13 cellular contexts compared by ENCODE assay signal in genomic region chr9:94971378-94972131, GRCh38.
DNase-seq lines count a peak whose midpoint lies in the region; ATAC-seq, FAIRE-seq and TF ChIP-seq lines count a peak whose summit lies in the region.
"Had no signal": no experiment of that assay in that cellular context is flagged by ENCODE, and none has a peak within 500 bp of the region (broad histone marks: within the 10 kb centered on the region; RNA-seq: fewer than 3 reads in every experiment).

No MANE protein-coding gene starts in this region.

- H3K27ac ChIP-seq in kidney (ENCODE audit: low read depth in 2 of 2, low read length in 2 of 2) (peak overlapping the region; percentile 43 to 48), thyroid gland (peak overlapping the region; percentile 77 to 83 (median 79)), A673 (ENCODE audit: low read depth, low read length, poor library complexity, severe bottlenecking) (no peak overlapping the region)

- intact Hi-C loops in Right ventricle myocardium superior (cut with DNase I) (no loop called here), left cardiac atrium (cut with DNase I) (loop anchor here in 1 of 2 donors (2.0 kb wide), 1 partner anchor 21 kb away; no protein-coding TSS in a partner anchor), kidney (cut with DNase I) (no loop called here), thyroid gland (cut with DNase I) (no loop called here), A673 (cut with micrococcal nuclease; ENCODE audit: unreplicated experiment) (no loop called here)

- H3K4me1 ChIP-seq in kidney (ENCODE audit: control insufficient read depth in 1 of 2, insufficient read depth in 1 of 2, low read depth in 1 of 2, low read length in 2 of 2) (peaks cover 27 to 40% of the 10 kb centered on the region in 2 donors), thyroid gland (peaks cover 25 to 47% of the 10 kb centered on the region in 2 donors), A673 (ENCODE audit: insufficient read depth, low read length, poor library complexity, severe bottlenecking) (peaks cover 24% of the 10 kb centered on the region)

- no peak for TF ChIP-seq POLR2A in thyroid gland (IDR thresholded peaks at IDR 0.05)

- no peak overlapping the region for H3K9ac ChIP-seq in kidney (ENCODE audit: low read length in 2 of 2)

- no peak overlapping the region for H3K4me3 ChIP-seq in kidney (ENCODE audit: low read length in 2 of 2)
- no peak overlapping the region for H3K4me3 ChIP-seq in thyroid gland (replicated peaks in 1 of 3)
- H3K4me3 ChIP-seq in A673 (ENCODE audit: low read depth, low read length, poor library complexity, severe bottlenecking) = no peak overlapping the region

- BruUV-seq in A673 (replicated peaks; lab: Mats Ljungman, UMichigan) = no TSS peak

- no peaks in the 10 kb centered on the region for H3K36me3 ChIP-seq in kidney (ENCODE audit: control insufficient read depth in 1 of 2, insufficient read depth in 2 of 2, low read length in 2 of 2)
- H3K36me3 ChIP-seq in thyroid gland = no peaks in the 10 kb centered on the region
- H3K36me3 ChIP-seq in A673 (ENCODE audit: insufficient read depth, low read length, poor library complexity, severe bottlenecking) = no peaks in the 10 kb centered on the region

- 52 to 70% methylated on average over 13 of the region's 13 CpGs for WGBS in thyroid gland, 2 donors

- CTCF ChIA-PET in A673 (lab: Charles Lee) = no interaction called here

- POLR2A ChIA-PET in A673 (lab: Charles Lee; ENCODE audit: low non-redundant PET) = no interaction called here

- H3K9me3 ChIP-seq in kidney (ENCODE audit: control insufficient read depth in 1 of 2, low read length in 2 of 2) (no peaks in the 10 kb centered on the region), thyroid gland (no peaks in the 10 kb centered on the region), A673 (ENCODE audit: low read depth, low read length, poor library complexity, severe bottlenecking) (no peaks in the 10 kb centered on the region)

- DNase-seq in Right ventricle myocardium superior (no peak), left cardiac atrium (no peak), kidney (no peak), thyroid gland (peak; percentile 76 to 79), A673 (ENCODE audit: low spot score) (no peak), GM19239 (ENCODE audit: insufficient read length, low spot score) (no peak)
- DNase-seq in activated CD4-positive, alpha-beta T cell treated with anti-CD3 and anti-CD28 coated beads for 4 hours = no peak
- DNase-seq: activated CD4-positive, alpha-beta T cell treated with anti-CD3 and anti-CD28 coated beads for 1 hour; Calu3; H7; OCI-M1 had no signal

- FAIRE-seq in kidney (lab: Jason Lieb, UNC) = no peak
- FAIRE-seq in GM19239 (lab: Jason Lieb, UNC) = no peak

- no peak for TF ChIP-seq CTCF in kidney (IDR thresholded peaks at IDR 0.05; ENCODE audit: borderline replicate concordance, extremely low read depth, insufficient read depth)
- peak in 1 of 6 experiments; percentile 4 for TF ChIP-seq CTCF in thyroid gland (IDR thresholded peaks at IDR 0.05)
- no peak for TF ChIP-seq CTCF in A673 (conservative IDR thresholded peaks at IDR 0.05; ENCODE audit: low read depth, low read length)

- peak; percentile 26 for ATAC-seq in Right ventricle myocardium superior (ENCODE audit: poor library complexity)
- no peak for ATAC-seq in left cardiac atrium
- no peak for ATAC-seq in SK-N-SH treated with all-trans-retinoic acid at 6 μM for 48 hours
- ATAC-seq: esophagus mucosa had no signal

- H3K27me3 ChIP-seq in thyroid gland (no peaks in the 10 kb centered on the region), A673 (replicated peaks; ENCODE audit: insufficient read depth, low read depth, low read length, poor library complexity) (no peaks in the 10 kb centered on the region)

TF ChIP-seq in SK-N-SH treated with all-trans-retinoic acid at 6 μM for 48 hours, 23 proteins besides CTCF, POLR2A, EP300 and RAD21:
- TF ChIP-seq ZFP3 (CRISPR knock-in tag; IDR thresholded peaks at IDR 0.05) (no peak), CSRNP3 (CRISPR knock-in tag; IDR thresholded peaks at IDR 0.05) (no peak), ZNF565 (CRISPR knock-in tag; conservative IDR thresholded peaks at IDR 0.05; ENCODE audit: low read depth) (no peak), RARB (CRISPR knock-in tag; IDR thresholded peaks at IDR 0.05) (no peak), TCF4 (CRISPR knock-in tag; IDR thresholded peaks at IDR 0.05; ENCODE audit: borderline replicate concordance) (peak; percentile 57; the same call in 1 of the 2 replicates), OSR1 (CRISPR knock-in tag; IDR thresholded peaks at IDR 0.05) (no peak), TOX (CRISPR knock-in tag; IDR thresholded peaks at IDR 0.05; ENCODE audit: borderline replicate concordance) (no peak), BACH2 (CRISPR knock-in tag; IDR thresholded peaks at IDR 0.05; ENCODE audit: borderline replicate concordance) (no peak)

Comparison
In these comparisons a context has a peak if more than half of its experiments do, and no peak if none do; other contexts are left out.
1. DNase-seq: peak in thyroid gland (2 of 2); none in Right ventricle myocardium superior (single experiment), left cardiac atrium (single experiment), kidney (single experiment), A673 (single experiment), activated CD4-positive, alpha-beta T cell treated with anti-CD3 and anti-CD28 coated beads for 4 hours (0 of 2) and GM19239 (single experiment).